ENCODE assay signal across 8 cellular contexts in genomic region chr18:54392621-54393023, GRCh38. TPM values are rescaled to one million over a fixed set of nuclear protein-coding genes. Genes with fewer than 3 reads are reported as not detected.
DNase-seq lines count a peak whose midpoint lies in the region; ATAC-seq and TF ChIP-seq lines count a peak whose summit lies in the region.

No MANE protein-coding gene starts in this region.

- POLR2A ChIA-PET in T-cell (lab: Charles Lee): no interaction called here

- TF ChIP-seq CTCF in fibroblast of villous mesenchyme (IDR thresholded peaks at IDR 0.05; ENCODE audit: insufficient read depth, low read depth, low read length) (peak; percentile 72), progenitor cell of endocrine pancreas (IDR thresholded peaks at IDR 0.05; ENCODE audit: unreplicated experiment) (peak; percentile 74)

- CTCF ChIA-PET in T-cell (lab: Charles Lee): interaction anchor here (0.6 to 2.6 kb wide), 10 partner anchors 11 to 592 kb away, joined by 3 to 20 read pairs (median 4); partner anchors contain the start of genes C18orf54 (in 1 of the 2), POLI (in 1 of the 2) and STARD6 (in 1 of the 2)

- H3K4me1 Mint-ChIP-seq in T-cell: peaks cover 0 to 12% (median 6%) of the 10 kb centered on the region in 3 donors
- peaks cover 8% of the 10 kb centered on the region for H3K4me1 Mint-ChIP-seq in progenitor cell of endocrine pancreas (ENCODE audit: low read depth)

- H3K27me3 Mint-ChIP-seq in T-cell (peaks cover 2 to 12% of the 10 kb centered on the region in 2 donors), progenitor cell of endocrine pancreas (no peaks in the 10 kb centered on the region)

- ATAC-seq in GM18502 (IDR thresholded peaks at IDR 0.05; ENCODE audit: poor library complexity, unreplicated experiment) (peak; percentile 65), HG02870 (IDR thresholded peaks at IDR 0.05; ENCODE audit: unreplicated experiment) (peak; percentile 47), T-cell (replicated peaks in 1 of 4) (peak in 3 of 4 experiments; percentile 43 to 56 (median 55))

- no peak overlapping the region for H3K4me3 ChIP-seq in fibroblast of villous mesenchyme (ENCODE audit: low read depth, low read length)

- H3K9me3 Mint-ChIP-seq in T-cell: no peaks in the 10 kb centered on the region
- peaks cover 8% of the 10 kb centered on the region for H3K9me3 Mint-ChIP-seq in progenitor cell of endocrine pancreas (ENCODE audit: low read depth)

- H3K27ac Mint-ChIP-seq in T-cell: no peak overlapping the region
- H3K27ac Mint-ChIP-seq in progenitor cell of endocrine pancreas: no peak overlapping the region

- peak; percentile 83 to 84 for DNase-seq in AML-193 (lab: John Stamatoyannopoulos, UW)
- DNase-seq in NCI-H146 treated with DMSO at 0.1 percent for 48 hours (lab: John Stamatoyannopoulos, UW; ENCODE audit: unreplicated experiment): peak; percentile 81
- DNase-seq in T-cell: no peak
- DNase-seq in fibroblast of villous mesenchyme (ENCODE audit: low read depth): peak; percentile 71
- no peak for DNase-seq in progenitor cell of endocrine pancreas (ENCODE audit: low spot score, unreplicated experiment)
- no peak for DNase-seq in stimulated activated CD4-positive, alpha-beta T cell treated with anti-CD3 and anti-CD28 coated beads, Interleukin-15, amount 100 ng/mL, for 24 hours

- no peak overlapping the region for H3K4me3 Mint-ChIP-seq in T-cell
- H3K4me3 Mint-ChIP-seq in progenitor cell of endocrine pancreas (ENCODE audit: low read depth): no peak overlapping the region

- H3K36me3 Mint-ChIP-seq in T-cell (no peaks in the 10 kb centered on the region), progenitor cell of endocrine pancreas (ENCODE audit: insufficient read depth) (peaks cover 3% of the 10 kb centered on the region)

RNA-seq across cellular contexts. Expression of gene C18orf54, which starts 34.9 kb away (rescaled TPM):
- 1 to 10 TPM; 1.3 to 3.4 (median 2.7) TPM for total RNA-seq in T-cell
- total RNA-seq in fibroblast of villous mesenchyme: 1.9 and 6.0 TPM in 2 replicates
- 12.2 and 12.6 TPM in 2 replicates for total RNA-seq in progenitor cell of endocrine pancreas

RNA-seq across cellular contexts. Expression of gene STARD6, which starts 35.0 kb away (rescaled TPM):
- total RNA-seq in T-cell: not detected
- 0.43 TPM in 1 of 2 replicates, not detected in the other for total RNA-seq in fibroblast of villous mesenchyme
- total RNA-seq in progenitor cell of endocrine pancreas: not detected in 2 replicates

Comparison
In these comparisons a context has a peak if more than half of its experiments do, and no peak if none do; other contexts are left out.
1. DNase-seq: peak in AML-193 (2 of 2), NCI-H146 treated with DMSO at 0.1 percent for 48 hours (single experiment) and fibroblast of villous mesenchyme (single experiment); none in T-cell (0 of 34), progenitor cell of endocrine pancreas (single experiment) and stimulated activated CD4-positive, alpha-beta T cell treated with anti-CD3 and anti-CD28 coated beads, Interleukin-15, amount 100 ng/mL, for 24 hours (single experiment).
2. Peak in every context shown above with its lines, with median percentiles within 50 percentile points of each other: ATAC-seq.